In genomic region chr10:117137031-117137910, GRCh38 we compare ENCODE assay signal across 10 cellular contexts. TPM values are rescaled to one million over a fixed set of nuclear protein-coding genes. Genes with fewer than 3 reads are reported as not detected.
A peak's percentile ranks its signal among the peaks of the same experiment; 100 is the strongest.
DNase-seq lines count a peak whose midpoint lies in the region; FAIRE-seq and TF ChIP-seq lines count a peak whose summit lies in the region.
"Had no signal": no experiment of that assay in that cellular context is flagged by ENCODE, and none has a peak within 500 bp of the region (broad histone marks: within the 10 kb centered on the region; RNA-seq: fewer than 3 reads in every experiment).

No MANE protein-coding gene starts in this region.

- H3K9me3 Mint-ChIP-seq in neural progenitor cell = peaks cover 5% of the 10 kb centered on the region

- peaks cover 100% of the 10 kb centered on the region for H3K27me3 ChIP-seq in neural progenitor cell

- peak overlapping the region; percentile 87 for H2AFZ ChIP-seq in neural progenitor cell (replicated peaks)

- no peaks in the 10 kb centered on the region for H3K36me3 ChIP-seq in neural progenitor cell

- peaks cover 49% of the 10 kb centered on the region for H3K4me1 Mint-ChIP-seq in neural progenitor cell

- H3K9ac ChIP-seq in neural progenitor cell = no peak overlapping the region

- H3K36me3 Mint-ChIP-seq in neural progenitor cell = peaks cover 4% of the 10 kb centered on the region

- DNase-seq in LoVo (ENCODE audit: low spot score) (peak; percentile 7), epithelial cell of esophagus (ENCODE audit: low read depth) (peak; percentile 33), neural progenitor cell (ENCODE audit: low spot score) (peak; percentile 83), DMS 273 treated with DMSO at 0.1 percent for 48 hours (lab: John Stamatoyannopoulos, UW) (no peak), urothelium cell line (ENCODE audit: low spot score) (no peak), mucosa of gallbladder (ENCODE audit: low spot score) (no peak), ureter (ENCODE audit: low spot score) (no peak)

- H3K4me3 Mint-ChIP-seq in neural progenitor cell = peak overlapping the region; percentile 92

- H3K79me2 ChIP-seq in neural progenitor cell (ENCODE audit: low read depth) = no peaks in the 10 kb centered on the region

- no peak for TF ChIP-seq CTCF in C4-2B (conservative IDR thresholded peaks at IDR 0.05)
- no peak for TF ChIP-seq CTCF in epithelial cell of esophagus (IDR thresholded peaks at IDR 0.05; ENCODE audit: insufficient read depth, low read depth, low read length, missing control alignments)
- no peak for TF ChIP-seq CTCF in neural progenitor cell (IDR thresholded peaks at IDR 0.05)

- peaks cover 75% of the 10 kb centered on the region for H3K27me3 Mint-ChIP-seq in neural progenitor cell (ENCODE audit: insufficient read depth, low read depth)

- H3K9me3 ChIP-seq in neural progenitor cell (ENCODE audit: low read depth) = no peaks in the 10 kb centered on the region

- H3F3A ChIP-seq in neural progenitor cell (ENCODE audit: low read depth) = peaks cover 58% of the 10 kb centered on the region

- peak overlapping the region; percentile 99 for H3K4me2 ChIP-seq in neural progenitor cell

- peaks cover 70% of the 10 kb centered on the region for H4K20me1 ChIP-seq in neural progenitor cell (ENCODE audit: low read depth)

- FAIRE-seq in urothelium cell line (lab: Jason Lieb, UNC) = no peak

- H3K4me3 ChIP-seq in epithelial cell of esophagus (ENCODE audit: low read length) = peak overlapping the region; percentile 24
- H3K4me3 ChIP-seq in neural progenitor cell = peak overlapping the region; percentile 60

- peaks cover 43% of the 10 kb centered on the region for H3K4me1 ChIP-seq in neural progenitor cell

- H3K27ac ChIP-seq in C4-2B (peak overlapping the region; percentile 58), neural progenitor cell (no peak overlapping the region)

- H3K27ac Mint-ChIP-seq in neural progenitor cell = no peak overlapping the region

RNA-seq across cellular contexts. Expression of gene VAX1, which starts 0.8 kb away (rescaled TPM):
- 0.25 TPM in 1 of 2 replicates, not detected in the other for total RNA-seq in neural progenitor cell (ENCODE audit: low replicate concordance)
- not detected for total RNA-seq in mucosa of gallbladder
- not detected for total RNA-seq in ureter
- total RNA-seq: mononuclear cell; T-helper 2 cell treated with Interferon-gamma antibody and Interleukin-4, amounts not matched to agents 100 ng/mL and 5 ng/mL, for 36 hours had no signal

Comparison
In these comparisons a context has a peak if more than half of its experiments do, and no peak if none do; other contexts are left out.
1. DNase-seq: peak in LoVo (single experiment), epithelial cell of esophagus (single experiment) and neural progenitor cell (single experiment); none in DMS 273 treated with DMSO at 0.1 percent for 48 hours (single experiment), urothelium cell line (single experiment), mucosa of gallbladder (single experiment) and ureter (single experiment).